In the genomic region with DNA sequence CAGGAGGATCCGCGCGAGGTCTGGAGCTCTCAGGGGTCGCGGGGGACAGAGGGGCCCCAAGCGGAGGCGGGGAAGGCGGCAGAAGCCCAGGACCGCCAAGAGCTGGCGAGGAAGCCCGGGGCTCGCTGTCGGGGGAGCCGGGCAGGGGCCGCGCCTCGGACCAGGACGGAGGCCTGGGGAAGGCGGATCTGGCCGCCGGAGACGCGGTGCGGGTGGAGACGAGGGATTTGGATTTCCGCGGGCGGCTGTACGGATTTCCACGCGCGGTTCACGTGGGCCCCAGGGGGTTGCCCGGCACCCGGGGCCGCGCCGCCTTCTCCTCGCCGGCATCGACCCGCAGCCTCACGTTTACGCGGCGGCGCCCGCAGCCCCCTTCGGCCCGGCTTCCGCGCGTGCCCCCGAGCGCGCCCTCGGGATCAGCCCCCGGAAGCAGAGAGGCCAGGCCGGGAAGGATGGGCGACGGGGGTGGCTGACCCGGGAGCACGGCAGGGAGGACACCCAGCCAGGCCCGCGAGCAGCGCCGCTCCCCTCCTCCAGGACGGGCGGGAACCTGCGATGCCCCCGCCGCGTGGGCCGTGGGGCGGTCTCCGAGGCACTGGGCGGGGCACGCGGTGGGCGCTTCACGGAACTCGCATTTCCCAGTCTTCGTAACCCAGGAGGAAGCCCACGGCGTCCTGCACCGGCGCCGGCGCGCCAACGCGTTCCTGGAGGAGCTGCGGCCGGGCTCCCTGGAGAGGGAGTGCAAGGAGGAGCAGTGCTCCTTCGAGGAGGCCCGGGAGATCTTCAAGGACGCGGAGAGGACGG, we compare ENCODE assay signal across 9 cellular contexts. TPM values are rescaled to one million over a fixed set of nuclear protein-coding genes. Genes with fewer than 3 reads are reported as not detected.
DNase-seq lines count a peak whose midpoint lies in the region; ATAC-seq and TF ChIP-seq lines count a peak whose summit lies in the region.
"Had no signal": no experiment of that assay in that cellular context is flagged by ENCODE, and none has a peak within 500 bp of the region (broad histone marks: within the 10 kb centered on the region; RNA-seq: fewer than 3 reads in every experiment).

No MANE protein-coding gene starts in this region.

- H3K27ac Mint-ChIP-seq in chondrocyte (ENCODE audit: unreplicated experiment), result no peak overlapping the region

- DNase-seq in NCI-H1105 treated with DMSO at 0.1 percent for 48 hours (lab: John Stamatoyannopoulos, UW) (peak; percentile 23), NCI-H1105 (lab: John Stamatoyannopoulos, UW) (no peak), chondrocyte (ENCODE audit: low spot score) (peak; percentile 84), mesenchymal stem cell (no peak), mesenteric fat pad (ENCODE audit: low spot score) (no peak), NCI-H187 treated with DMSO at 0.1 percent for 48 hours (lab: John Stamatoyannopoulos, UW) (no peak)
- DNase-seq in stimulated activated naive CD8-positive, alpha-beta T cell treated with anti-CD3 and anti-CD28 coated beads, Interleukin-15, Interleukin-2, amounts not matched to agents 100 U/mL and 50 U/mL, for 24 hours, result peak; percentile 28

- no peak overlapping the region for H3K9ac ChIP-seq in mesenchymal stem cell (ENCODE audit: low read length)

- H3K27me3 ChIP-seq in mesenchymal stem cell (ENCODE audit: control insufficient read depth in 1 of 2, insufficient read depth in 1 of 2, low read length in 2 of 2), result peaks cover 21 to 49% of the 10 kb centered on the region in 2 experiments

- H3K23ac ChIP-seq in mesenchymal stem cell (ENCODE audit: low read length in 2 of 2), result no peak overlapping the region

- no peak overlapping the region for H3K4ac ChIP-seq in mesenchymal stem cell (ENCODE audit: low read depth in 1 of 2, low read length in 2 of 2)

- H2BK12ac ChIP-seq in mesenchymal stem cell (ENCODE audit: low read length in 2 of 2), result no peak overlapping the region

- no peaks in the 10 kb centered on the region for H3K79me1 ChIP-seq in mesenchymal stem cell (replicated peaks; ENCODE audit: low read length, poor library complexity, severe bottlenecking)

- 17% methylated on average over 91 of the region's 99 CpGs for WGBS in mesenchymal stem cell

- H3K9me3 ChIP-seq in mesenchymal stem cell (ENCODE audit: control insufficient read depth, low read length), result no peaks in the 10 kb centered on the region

- no peaks in the 10 kb centered on the region for H3K4me1 Mint-ChIP-seq in chondrocyte (ENCODE audit: low read depth)

- H3K27ac ChIP-seq in mesenchymal stem cell (ENCODE audit: low read length, poor library complexity, severe bottlenecking), result no peak overlapping the region

- no peak for ATAC-seq in stimulated activated naive CD8-positive, alpha-beta T cell treated with anti-CD3 and anti-CD28 coated beads, Interleukin-15, Interleukin-2, amounts not matched to agents 100 U/mL and 50 U/mL, for 24 hours
- ATAC-seq in HG03442 (IDR thresholded peaks at IDR 0.05; ENCODE audit: unreplicated experiment), result no peak

- H2BK120ac ChIP-seq in mesenchymal stem cell (ENCODE audit: low read depth, low read length), result no peak overlapping the region

- H2BK5ac ChIP-seq in mesenchymal stem cell (ENCODE audit: low read depth, low read length, poor library complexity, severe bottlenecking), result no peak overlapping the region

- no peak overlapping the region for H4K8ac ChIP-seq in mesenchymal stem cell (ENCODE audit: low read length)

- peak overlapping the region in 1 of 2 experiments; percentile 53 for H3K4me3 ChIP-seq in mesenchymal stem cell (ENCODE audit: insufficient read depth in 1 of 2, low read depth in 1 of 2, low read length in 2 of 2)

- no peak overlapping the region for H2AFZ ChIP-seq in mesenchymal stem cell (ENCODE audit: low read depth, low read length)

- H3K4me1 ChIP-seq in mesenchymal stem cell (ENCODE audit: control insufficient read depth, insufficient read depth, low read depth, low read length), result peaks cover 13% of the 10 kb centered on the region

- no peaks in the 10 kb centered on the region for H3K36me3 ChIP-seq in mesenchymal stem cell (ENCODE audit: control insufficient read depth in 1 of 2, insufficient read depth in 2 of 2, low read depth in 1 of 2, low read length in 2 of 2)

- no peak overlapping the region for H2AK5ac ChIP-seq in mesenchymal stem cell (ENCODE audit: low read length, severe bottlenecking)

- peak overlapping the region; percentile 63 for H3K4me2 ChIP-seq in mesenchymal stem cell (ENCODE audit: low read length, poor library complexity, severe bottlenecking)

- H2BK15ac ChIP-seq in mesenchymal stem cell (ENCODE audit: low read depth, poor library complexity, severe bottlenecking), result no peak overlapping the region

- H3K14ac ChIP-seq in mesenchymal stem cell (ENCODE audit: low read length in 2 of 2), result peak overlapping the region in 1 of 2 experiments; percentile 48

- no peak overlapping the region for H3K18ac ChIP-seq in mesenchymal stem cell (ENCODE audit: low read depth in 1 of 2, low read length in 2 of 2)

- no peaks in the 10 kb centered on the region for H3K36me3 Mint-ChIP-seq in chondrocyte (ENCODE audit: low read depth)

- no peaks in the 10 kb centered on the region for H3K9me3 Mint-ChIP-seq in chondrocyte (ENCODE audit: low read depth)

- no peaks in the 10 kb centered on the region for H3K27me3 Mint-ChIP-seq in chondrocyte (ENCODE audit: low read depth)

- no peak overlapping the region for H4K91ac ChIP-seq in mesenchymal stem cell (ENCODE audit: low read length)

- no peak for TF ChIP-seq CTCF in chondrocyte (IDR thresholded peaks at IDR 0.05)

- H3K4me3 Mint-ChIP-seq in chondrocyte (ENCODE audit: unreplicated experiment), result peak overlapping the region; percentile 62

RNA-seq across cellular contexts. Expression of gene F7, which starts 4.7 kb away (rescaled TPM):
- total RNA-seq in chondrocyte (0.34 to 0.85 TPM (median 0.60 TPM) in 3 replicates), mesenteric fat pad (0.35 TPM)
- not detected for polyA plus RNA-seq in mesenchymal stem cell (2013, experiment 1 of 2)
- not detected for polyA plus RNA-seq in mesenchymal stem cell (2013, experiment 2 of 2)

RNA-seq across cellular contexts. Expression of gene F10, which starts 12.3 kb away (rescaled TPM):
- total RNA-seq in chondrocyte (1.9 to 2.0 TPM in 2 of 3 replicates, not detected in the other), mesenteric fat pad (6.6 TPM)
- 1.4 TPM for polyA plus RNA-seq in mesenchymal stem cell (2013, experiment 1 of 2)
- 1.3 TPM for polyA plus RNA-seq in mesenchymal stem cell (2013, experiment 2 of 2)

RNA-seq across cellular contexts. Expression of gene PROZ, which starts 48.2 kb away (rescaled TPM):
- total RNA-seq in chondrocyte, result not detected in 3 replicates
- not detected for polyA plus RNA-seq in mesenchymal stem cell (2013, experiment 1 of 2)
- polyA plus RNA-seq in mesenchymal stem cell (2013, experiment 2 of 2), result not detected
- total RNA-seq in mesenteric fat pad, result not detected
- total RNA-seq: NCI-H460 had no signal

Comparison
In these comparisons a context has a peak if more than half of its experiments do, and no peak if none do; other contexts are left out.
1. DNase-seq: peak in NCI-H1105 treated with DMSO at 0.1 percent for 48 hours (single experiment), chondrocyte (single experiment) and stimulated activated naive CD8-positive, alpha-beta T cell treated with anti-CD3 and anti-CD28 coated beads, Interleukin-15, Interleukin-2, amounts not matched to agents 100 U/mL and 50 U/mL, for 24 hours (single experiment); none in NCI-H1105 (single experiment), mesenchymal stem cell (single experiment), mesenteric fat pad (single experiment) and NCI-H187 treated with DMSO at 0.1 percent for 48 hours (single experiment).